Comparison of ENCODE assay signal across 1 cellular context in genomic region chr16:75048051-75048450, GRCh38.
A peak's percentile ranks its signal among the peaks of the same experiment; 100 is the strongest.
TF ChIP-seq lines count a peak whose summit lies in the region.

No MANE protein-coding gene starts in this region.

TF ChIP-seq in HepG2, 621 proteins besides CTCF, POLR2A, EP300 and RAD21:
- TF ChIP-seq MLXIP (CRISPR knock-in tag; IDR thresholded peaks at IDR 0.05; ENCODE audit: borderline replicate concordance) (no peak), ATF7 (IDR thresholded peaks at IDR 0.05) (peak; percentile 42; the same call in 1 of the 2 replicates), ATF7 (CRISPR knock-in tag; IDR thresholded peaks at IDR 0.05) (no peak), ZNF530 (CRISPR knock-in tag; IDR thresholded peaks at IDR 0.05; ENCODE audit: low read depth) (no peak), ZNF878 (CRISPR knock-in tag; IDR thresholded peaks at IDR 0.05) (0 out of 2 replicates have a peak, but pooled peaks have one; percentile 29)
